Comparison of ENCODE assay signal across 1 cellular context in genomic region chr3:14657579-14657978, GRCh38.
A peak's percentile ranks its signal among the peaks of the same experiment; 100 is the strongest.
TF ChIP-seq lines count a peak whose summit lies in the region.

No MANE protein-coding gene starts in this region.

TF ChIP-seq in HEK293, 187 proteins besides CTCF, POLR2A, EP300 and RAD21:
- TF ChIP-seq PRDM4 (tag by site-specific recombination; IDR thresholded peaks at IDR 0.05) (no peak), SCRT2 (tag by site-specific recombination; IDR thresholded peaks at IDR 0.05) (peak; percentile 83), ZNF239 (tag by site-specific recombination; IDR thresholded peaks at IDR 0.05) (no peak)
